Comparison of ENCODE assay signal across 17 cellular contexts in the genomic region with DNA sequence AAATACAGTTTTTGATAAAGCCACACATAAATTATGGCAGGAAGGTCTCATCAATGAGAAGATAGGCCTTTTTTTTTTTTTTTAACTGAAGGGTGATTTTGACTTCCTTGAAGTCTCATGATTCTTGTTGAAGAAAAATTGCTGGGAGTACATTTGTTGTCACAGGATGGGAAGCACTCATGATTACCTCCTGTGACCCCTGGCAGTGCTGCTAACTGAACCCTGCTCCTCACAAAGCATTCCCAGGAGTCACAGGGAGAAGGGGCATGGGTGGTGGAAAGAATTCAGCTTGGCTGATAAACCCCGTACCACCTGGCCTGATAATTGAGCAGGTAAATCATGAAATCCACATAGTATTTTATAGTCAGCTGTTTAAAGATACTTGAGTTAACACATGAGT.
"Had no signal": no experiment of that assay in that cellular context is flagged by ENCODE, and none has a peak within 500 bp of the region (broad histone marks: within the 10 kb centered on the region; RNA-seq: fewer than 3 reads in every experiment).

No MANE protein-coding gene starts in this region.

- DNase-seq: effector memory CD8-positive, alpha-beta T cell; head of caudate nucleus; left colon; natural killer cell; occipital lobe; pancreas; right lobe of liver; small intestine; stimulated activated CD4-positive, alpha-beta T cell treated with anti-CD3 and anti-CD28 coated beads, Interleukin-15, amount 100 ng/mL, for 24 hours; stimulated activated CD4-positive, alpha-beta T cell treated with anti-CD3 and anti-CD28 coated beads, Interleukin-2, amount 100 ng/mL, for 48 hours; stimulated activated naive B cell treated with anti-CD40 and anti-IgM and Interleukin-4, amounts not matched to agents 10 μg/mL and 1 μg/mL and 100 μg/mL, for 72 hours; thyroid gland; trophoblast cell had no signal

- H3K4me3 ChIP-seq: coronary artery, hepatocyte, lung, pancreas, right lobe of liver, thyroid gland, vagina had no signal
